7 cellular contexts compared by ENCODE assay signal in genomic region chr1:152036316-152037216, GRCh38. TPM values are rescaled to one million over a fixed set of nuclear protein-coding genes. Genes with fewer than 3 reads are reported as not detected.
DNase-seq lines count a peak whose midpoint lies in the region; ATAC-seq and TF ChIP-seq lines count a peak whose summit lies in the region.

Gene S100A11 (minus strand): TSS chr1:152037004. CDS start chr1:152036915, 89 bp downstream.

- H3K4me3 Mint-ChIP-seq in activated naive CD4-positive, alpha-beta T cell treated with anti-CD3 and anti-CD28 coated beads, Interleukin-2, amount 50 U/mL, for 24 hours = peak within 1 kb of the TSS; percentile 99
- H3K4me3 Mint-ChIP-seq in osteocyte (ENCODE audit: unreplicated experiment) = peak within 1 kb of the TSS; percentile 86

- intact Hi-C loops in tibial artery (cut with DNase I; ENCODE audit: low total_unique reads) = no loop called here

- H3K4me1 ChIP-seq in tibial artery = peaks cover 0 to 28% (median 16%) of the 10 kb centered on the region in 4 donors

- peak; percentile 65 for ATAC-seq in GM18868 (IDR thresholded peaks at IDR 0.05; ENCODE audit: unreplicated experiment)
- peak; percentile 37 for ATAC-seq in HG03521 (IDR thresholded peaks at IDR 0.05; ENCODE audit: unreplicated experiment)

- peak within 1 kb of the TSS; percentile 87 to 95 for H3K27ac ChIP-seq in tibial artery

- no peaks in the 10 kb centered on the region for H3K9me3 Mint-ChIP-seq in activated naive CD4-positive, alpha-beta T cell treated with anti-CD3 and anti-CD28 coated beads, Interleukin-2, amount 50 U/mL, for 24 hours
- H3K9me3 Mint-ChIP-seq in osteocyte (ENCODE audit: unreplicated experiment) = no peaks in the 10 kb centered on the region

- H3K9me3 ChIP-seq in tibial artery = no peaks in the 10 kb centered on the region

- H3K27ac Mint-ChIP-seq in activated naive CD4-positive, alpha-beta T cell treated with anti-CD3 and anti-CD28 coated beads, Interleukin-2, amount 50 U/mL, for 24 hours = peak within 1 kb of the TSS; percentile 99
- H3K27ac Mint-ChIP-seq in osteocyte (ENCODE audit: unreplicated experiment) = peak within 1 kb of the TSS; percentile 99

- peak; percentile 88 for DNase-seq in SKM-1 (lab: John Stamatoyannopoulos, UW; ENCODE audit: unreplicated experiment)
- DNase-seq in glomerular endothelial cell (ENCODE audit: extremely low read depth, low read depth, low spot score) = no peak
- peak; percentile 94 for DNase-seq in osteocyte (ENCODE audit: extremely low spot score, unreplicated experiment)
- peak; percentile 94 to 95 for DNase-seq in tibial artery

- peaks cover 21 to 25% (median 23%) of the 10 kb centered on the region in 3 donors for H3K36me3 ChIP-seq in tibial artery

- no peaks in the 10 kb centered on the region for H3K27me3 Mint-ChIP-seq in activated naive CD4-positive, alpha-beta T cell treated with anti-CD3 and anti-CD28 coated beads, Interleukin-2, amount 50 U/mL, for 24 hours
- no peaks in the 10 kb centered on the region for H3K27me3 Mint-ChIP-seq in osteocyte (ENCODE audit: unreplicated experiment)

- H3K4me1 Mint-ChIP-seq in activated naive CD4-positive, alpha-beta T cell treated with anti-CD3 and anti-CD28 coated beads, Interleukin-2, amount 50 U/mL, for 24 hours = peaks cover 47% of the 10 kb centered on the region
- H3K4me1 Mint-ChIP-seq in osteocyte (ENCODE audit: unreplicated experiment) = peaks cover 27% of the 10 kb centered on the region

- peaks cover 9% of the 10 kb centered on the region for H3K36me3 Mint-ChIP-seq in activated naive CD4-positive, alpha-beta T cell treated with anti-CD3 and anti-CD28 coated beads, Interleukin-2, amount 50 U/mL, for 24 hours
- peaks cover 26% of the 10 kb centered on the region for H3K36me3 Mint-ChIP-seq in osteocyte (ENCODE audit: unreplicated experiment)

- TF ChIP-seq CTCF in osteocyte (IDR thresholded peaks at IDR 0.05) (no peak), tibial artery (IDR thresholded peaks at IDR 0.05) (peak in 1 of 2 experiments; percentile 7)

- peak within 1 kb of the TSS; percentile 59 to 71 for H3K4me3 ChIP-seq in tibial artery

- H3K27me3 ChIP-seq in tibial artery = peaks cover 0 to 3% of the 10 kb centered on the region in 2 donors

RNA-seq across cellular contexts. Expression of gene S100A11, which starts in this region (rescaled TPM):
- total RNA-seq in glomerular endothelial cell (668 and 686 TPM in 2 replicates), osteocyte (443 and 446 TPM in 2 replicates)
